24 cellular contexts compared by ENCODE assay signal in the genomic region with DNA sequence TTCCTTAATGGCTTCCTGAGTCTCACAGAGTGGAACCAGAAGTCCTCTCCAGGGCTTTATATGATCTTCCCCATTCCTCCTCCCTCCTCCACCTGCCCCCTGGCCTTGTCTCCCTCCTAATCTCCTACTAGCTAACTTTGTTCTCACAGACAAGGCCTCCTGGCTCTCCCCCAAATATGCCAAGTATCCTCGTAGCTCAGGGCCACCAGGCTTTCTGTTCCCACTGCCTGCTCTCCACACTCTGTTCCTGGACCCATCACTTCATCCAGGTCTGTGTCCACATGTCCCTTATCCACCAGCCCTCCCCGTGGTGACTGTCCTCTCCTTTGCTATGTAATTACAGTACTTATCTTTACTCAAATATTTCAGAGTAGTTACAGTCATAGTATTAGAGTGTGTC. TPM values are rescaled to one million over a fixed set of nuclear protein-coding genes. Genes with fewer than 3 reads are reported as not detected.
"Had no signal": no experiment of that assay in that cellular context is flagged by ENCODE, and none has a peak within 500 bp of the region (broad histone marks: within the 10 kb centered on the region; RNA-seq: fewer than 3 reads in every experiment).

No MANE protein-coding gene starts in this region.

- ATAC-seq: heart left ventricle, lower lobe of right lung, natural killer cell, psoas muscle, sciatic nerve had no signal

- H3K27me3 ChIP-seq: uterus had no signal

- H3K4me3 ChIP-seq: heart left ventricle, lower lobe of right lung, psoas muscle, skin epidermis, uterus had no signal

- H3K4me1 Mint-ChIP-seq: memory B cell, natural killer cell had no signal

- FAIRE-seq: colon, frontal cortex, islet of Langerhans had no signal

- H3K27ac ChIP-seq: heart left ventricle, lower lobe of right lung, psoas muscle, uterus had no signal

- H3K27ac Mint-ChIP-seq: memory B cell, mesothelial cell of epicardium, natural killer cell had no signal

- H3K9me3 Mint-ChIP-seq: memory B cell, mesothelial cell of epicardium, natural killer cell had no signal

- H3K4me3 Mint-ChIP-seq: memory B cell, mesothelial cell of epicardium, natural killer cell had no signal

- H3K9me3 ChIP-seq: heart left ventricle, lower lobe of right lung, psoas muscle, uterus had no signal

- H3K4me1 ChIP-seq: uterus had no signal

- H3K36me3 ChIP-seq: heart left ventricle, lower lobe of right lung, uterus had no signal

- H3K36me3 Mint-ChIP-seq: memory B cell, mesothelial cell of epicardium, natural killer cell had no signal

- DNase-seq: cerebellar nuclear complex; effector CD8-positive, alpha-beta T cell; heart left ventricle; hippocampal formation; kidney glomerular epithelial cell; lower lobe of right lung; natural killer cell; occipital lobe; psoas muscle; retina; stimulated activated CD4-positive, alpha-beta T cell treated with anti-CD3 and anti-CD28 coated beads, Interleukin-12 subunit alpha, Interleukin-12 subunit beta, amount 100 ng/mL, for 4 hours; stimulated activated naive CD4-positive, alpha-beta T cell treated with Interleukin-2 at 50 U/mL for 16 hours; trophoblast cell; uterus had no signal

RNA-seq across cellular contexts. Expression of a gene that starts 23.2 kb away (rescaled TPM):
- total RNA-seq: dermis microvascular lymphatic vessel endothelial cell, lower lobe of right lung, mucosa of gallbladder, myocyte, natural killer cell, uterus had no signal
